Comparison of ENCODE assay signal across 21 cellular contexts in the genomic region with DNA sequence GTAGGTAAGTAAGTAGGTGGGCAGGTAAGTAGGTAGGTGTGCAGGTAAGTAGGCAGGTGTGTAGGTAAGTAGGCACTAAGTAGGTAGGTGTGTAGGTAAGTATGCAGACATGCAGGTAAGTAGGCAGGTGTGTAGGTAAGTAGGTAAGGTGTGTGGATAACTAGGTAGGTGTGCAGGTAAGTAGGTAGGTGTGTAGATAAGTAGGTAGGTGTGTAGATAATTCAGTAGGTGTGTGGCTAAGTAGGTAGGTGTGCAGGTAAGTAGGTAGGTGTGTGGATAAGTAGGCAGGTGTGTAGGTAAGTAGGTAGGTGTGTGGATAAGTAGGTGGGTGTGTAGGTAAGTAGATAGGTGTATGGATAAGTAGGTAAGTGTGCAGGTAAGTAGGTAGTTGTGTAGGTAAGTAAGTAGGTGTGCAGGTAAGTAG.
"Had no signal": no experiment of that assay in that cellular context is flagged by ENCODE, and none has a peak within 500 bp of the region (broad histone marks: within the 10 kb centered on the region; RNA-seq: fewer than 3 reads in every experiment).

No MANE protein-coding gene starts in this region.

- H3K36me3 Mint-ChIP-seq: naive thymus-derived CD4-positive, alpha-beta T cell; stimulated activated effector memory CD8-positive, alpha-beta T cell treated with anti-CD3 and anti-CD28 coated beads, Interleukin-12 subunit alpha, Interleukin-12 subunit beta, amount 100 ng/mL, for 72 hours had no signal

- H3K27ac ChIP-seq: coronary artery, heart right ventricle, pancreas, suprapubic skin, thyroid gland, upper lobe of right lung had no signal

- H3K36me3 ChIP-seq: heart right ventricle, pancreas, suprapubic skin, thyroid gland, upper lobe of right lung had no signal

- H3K27me3 Mint-ChIP-seq: progenitor cell of endocrine pancreas had no signal

- DNase-seq: effector CD4-positive, alpha-beta T cell; endodermal cell; heart right ventricle; islet precursor cell; mammary epithelial cell; naive thymus-derived CD4-positive, alpha-beta T cell; nucleus accumbens; pancreas; right cardiac atrium; stimulated activated CD4-positive, alpha-beta T cell treated with anti-CD3 and anti-CD28 coated beads, Interleukin-4, amount 100 ng/mL, for 1 hour; stimulated activated CD8-positive, alpha-beta memory T cell treated with anti-CD3 and anti-CD28 coated beads, Interleukin-4, amount 100 ng/mL, for 48 hours; stimulated activated naive CD8-positive, alpha-beta T cell treated with anti-CD3 and anti-CD28 coated beads, Interleukin-15, Interleukin-2, amounts not matched to agents 100 U/mL and 50 U/mL, for 24 hours; thyroid gland; upper lobe of right lung had no signal

- H3K4me1 Mint-ChIP-seq: naive thymus-derived CD4-positive, alpha-beta T cell; stimulated activated effector memory CD8-positive, alpha-beta T cell treated with anti-CD3 and anti-CD28 coated beads, Interleukin-12 subunit alpha, Interleukin-12 subunit beta, amount 100 ng/mL, for 72 hours had no signal

- FAIRE-seq: endothelial cell of umbilical vein, frontal cortex, pancreas had no signal

- H3K4me3 Mint-ChIP-seq: endodermal cell; naive thymus-derived CD4-positive, alpha-beta T cell; stimulated activated effector memory CD8-positive, alpha-beta T cell treated with anti-CD3 and anti-CD28 coated beads, Interleukin-12 subunit alpha, Interleukin-12 subunit beta, amount 100 ng/mL, for 72 hours had no signal

- H3K4me3 ChIP-seq: coronary artery, heart right ventricle, pancreas, smooth muscle cell, suprapubic skin, thyroid gland, upper lobe of right lung had no signal

- H3K27me3 ChIP-seq: pancreas, suprapubic skin, thyroid gland, upper lobe of right lung had no signal

- H3K4me2 ChIP-seq: smooth muscle cell had no signal

- H3K4me1 ChIP-seq: heart right ventricle, pancreas, suprapubic skin, thyroid gland, upper lobe of right lung had no signal

- H3K27ac Mint-ChIP-seq: endodermal cell; naive thymus-derived CD4-positive, alpha-beta T cell; progenitor cell of endocrine pancreas; stimulated activated effector memory CD8-positive, alpha-beta T cell treated with anti-CD3 and anti-CD28 coated beads, Interleukin-12 subunit alpha, Interleukin-12 subunit beta, amount 100 ng/mL, for 72 hours had no signal

- H3K9me3 ChIP-seq: pancreas, suprapubic skin, thyroid gland, upper lobe of right lung had no signal
